8 cellular contexts compared by ENCODE assay signal in the genomic region with DNA sequence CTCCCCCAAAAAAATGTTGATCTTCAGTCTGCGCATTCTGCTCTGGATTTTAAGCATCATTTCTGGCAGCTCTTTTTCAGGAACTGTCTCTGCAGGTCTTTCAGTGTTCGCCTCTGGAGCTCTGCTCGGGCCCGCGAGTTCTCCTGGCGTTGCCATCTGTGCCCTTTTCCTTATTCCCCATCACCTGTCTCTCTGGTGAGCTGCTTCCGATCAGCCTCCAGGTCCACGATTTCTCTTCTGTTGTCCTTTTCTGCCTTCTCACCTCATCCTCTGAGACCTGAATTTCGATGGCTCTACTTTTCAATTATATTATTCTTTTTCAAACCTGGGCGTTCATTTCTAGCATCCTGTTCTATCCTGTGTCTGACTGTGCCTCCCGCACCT. TPM values are rescaled to one million over a fixed set of nuclear protein-coding genes. Genes with fewer than 3 reads are reported as not detected.
DNase-seq lines count a peak whose midpoint lies in the region; ATAC-seq, FAIRE-seq and TF ChIP-seq lines count a peak whose summit lies in the region.

No MANE protein-coding gene starts in this region.

- CTCF ChIA-PET in HEK293 (lab: Yijun Ruan, JAX) = interaction anchor here (1.0 to 1.5 kb wide), 2 partner anchors 13 to 18 kb away, joined by 3 read pairs; no protein-coding TSS in a partner anchor

- POLR2A ChIA-PET in HEK293 (lab: Yijun Ruan, JAX) = no interaction called here

- H3K27ac ChIP-seq in 22Rv1 (peak overlapping the region; percentile 68), HEK293 (ENCODE audit: extremely low read depth, low read depth, low read length) (peak overlapping the region; percentile 47)

- intact Hi-C loops in mucosa of descending colon (cut with DNase I, micrococcal nuclease) = no loop called here

- no peak for TF ChIP-seq CTCF in 22Rv1 (IDR thresholded peaks at IDR 0.05)
- no peak for TF ChIP-seq CTCF in HEK293 (tag by site-specific recombination; IDR thresholded peaks at IDR 0.05)
- no peak for TF ChIP-seq CTCF in bronchial epithelial cell (IDR thresholded peaks at IDR 0.05; ENCODE audit: insufficient read depth, low read length, severe bottlenecking)
- TF ChIP-seq CTCF in mucosa of descending colon (IDR thresholded peaks at IDR 0.05) = no peak

- DNase-seq in bronchial epithelial cell (ENCODE audit: low read depth) (no peak), mucosa of descending colon (peak in 2 of 3 donors; percentile 34 to 36), pons (ENCODE audit: low spot score) (no peak), GM12891 (ENCODE audit: insufficient read length, low spot score) (no peak), COLO829 (ENCODE audit: low spot score) (no peak)
- DNase-seq in activated CD4-positive, CD25-positive, alpha-beta regulatory T cell (lab: John Stamatoyannopoulos, UW) = no peak

- FAIRE-seq in bronchial epithelial cell (lab: Jason Lieb, UNC) (no peak), GM12891 (lab: Jason Lieb, UNC) (no peak)

- H3K9me3 ChIP-seq in HEK293 (ENCODE audit: control insufficient read depth, insufficient read depth, low read depth, low read length) = no peaks in the 10 kb centered on the region
- no peaks in the 10 kb centered on the region for H3K9me3 ChIP-seq in mucosa of descending colon

- TF ChIP-seq POLR2A in GM12891 (IDR thresholded peaks at IDR 0.05; ENCODE audit: low read depth, low read length) = no peak

- no peaks in the 10 kb centered on the region for H3K27me3 ChIP-seq in bronchial epithelial cell (ENCODE audit: control insufficient read depth, insufficient read depth, low read length)

- H3K4me1 ChIP-seq in HEK293 (ENCODE audit: control insufficient read depth, insufficient read depth, low read length) (no peaks in the 10 kb centered on the region), mucosa of descending colon (ENCODE audit: low read depth) (peaks cover 18% of the 10 kb centered on the region)

- ATAC-seq in mucosa of descending colon = peak; percentile 0

- peaks cover 0 to 4% of the 10 kb centered on the region in 2 experiments; a peak in 2 of 3 replicates for H3K36me3 ChIP-seq in HEK293 (ENCODE audit: control insufficient read depth in 2 of 2, insufficient read depth in 1 of 2, low read length in 2 of 2)
- H3K36me3 ChIP-seq in bronchial epithelial cell (ENCODE audit: control insufficient read depth, insufficient read depth, low read length) = no peaks in the 10 kb centered on the region
- peaks cover 3% of the 10 kb centered on the region for H3K36me3 ChIP-seq in mucosa of descending colon (ENCODE audit: low read depth)

- peak overlapping the region; percentile 52 for H3K4me3 ChIP-seq in HEK293 (ENCODE audit: low read depth, low read length)
- peak overlapping the region; percentile 75 for H3K4me3 ChIP-seq in bronchial epithelial cell (ENCODE audit: low read depth, low read length)
- peak overlapping the region; percentile 32 for H3K4me3 ChIP-seq in mucosa of descending colon

TF ChIP-seq in HEK293, 187 proteins besides CTCF, POLR2A, EP300 and RAD21 (continues in another document):
- TF ChIP-seq ZNF426 (tag by site-specific recombination; IDR thresholded peaks at IDR 0.05) (no peak), ZNF830 (tag by site-specific recombination; IDR thresholded peaks at IDR 0.05; ENCODE audit: low read depth) (no peak), ZNF394 (tag by site-specific recombination; IDR thresholded peaks at IDR 0.05; ENCODE audit: borderline replicate concordance) (no peak), SCRT1 (tag by site-specific recombination; IDR thresholded peaks at IDR 0.05; ENCODE audit: borderline replicate concordance) (no peak), ZBTB1 (tag by site-specific recombination; IDR thresholded peaks at IDR 0.05) (no peak), ZNF510 (tag by site-specific recombination; IDR thresholded peaks at IDR 0.05; ENCODE audit: insufficient replicate concordance) (no peak), SETDB1 (IDR thresholded peaks at IDR 0.05; ENCODE audit: insufficient read length, low read length) (no peak), ZNF138 (tag by site-specific recombination; IDR thresholded peaks at IDR 0.05; ENCODE audit: borderline replicate concordance) (no peak), ZNF514 (tag by site-specific recombination; IDR thresholded peaks at IDR 0.05) (no peak), ZNF548 (tag by site-specific recombination; IDR thresholded peaks at IDR 0.05) (no peak), GLI4 (tag by site-specific recombination; IDR thresholded peaks at IDR 0.05) (no peak), ZNF341 (tag by site-specific recombination; IDR thresholded peaks at IDR 0.05; ENCODE audit: low read depth) (no peak), ZSCAN16 (tag by site-specific recombination; IDR thresholded peaks at IDR 0.05) (no peak), ZNF660 (tag by site-specific recombination; IDR thresholded peaks at IDR 0.05) (no peak)
- TF ChIP-seq, protein P1, sequence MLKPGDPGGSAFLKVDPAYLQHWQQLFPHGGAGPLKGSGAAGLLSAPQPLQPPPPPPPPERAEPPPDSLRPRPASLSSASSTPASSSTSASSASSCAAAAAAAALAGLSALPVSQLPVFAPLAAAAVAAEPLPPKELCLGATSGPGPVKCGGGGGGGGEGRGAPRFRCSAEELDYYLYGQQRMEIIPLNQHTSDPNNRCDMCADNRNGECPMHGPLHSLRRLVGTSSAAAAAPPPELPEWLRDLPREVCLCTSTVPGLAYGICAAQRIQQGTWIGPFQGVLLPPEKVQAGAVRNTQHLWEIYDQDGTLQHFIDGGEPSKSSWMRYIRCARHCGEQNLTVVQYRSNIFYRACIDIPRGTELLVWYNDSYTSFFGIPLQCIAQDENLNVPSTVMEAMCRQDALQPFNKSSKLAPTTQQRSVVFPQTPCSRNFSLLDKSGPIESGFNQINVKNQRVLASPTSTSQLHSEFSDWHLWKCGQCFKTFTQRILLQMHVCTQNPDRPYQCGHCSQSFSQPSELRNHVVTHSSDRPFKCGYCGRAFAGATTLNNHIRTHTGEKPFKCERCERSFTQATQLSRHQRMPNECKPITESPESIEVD (tag by site-specific recombination; IDR thresholded peaks at IDR 0.05) = no peak

TF ChIP-seq in GM12891, 5 proteins besides CTCF, POLR2A, EP300 and RAD21:
- TF ChIP-seq TAF1 (IDR thresholded peaks at IDR 0.05; ENCODE audit: low read depth, low read length) (no peak), POU2F2 (IDR thresholded peaks at IDR 0.05; ENCODE audit: low read depth, low read length) (no peak), SPI1 (IDR thresholded peaks at IDR 0.05; ENCODE audit: low read depth, low read length) (no peak), POLR2AphosphoS5 (IDR thresholded peaks at IDR 0.05; ENCODE audit: low read depth, low read length) (no peak)

RNA-seq across cellular contexts. Expression of gene MAP1LC3A, which starts 0.6 kb away (rescaled TPM):
- total RNA-seq in bronchial epithelial cell = 6.6 and 12.7 TPM in 2 replicates
- 10 to 100 TPM; 30.6 to 61.6 (median 47.8) TPM for total RNA-seq in mucosa of descending colon
- polyA plus RNA-seq in GM12891 (2012; ENCODE audit: low read depth, missing spikeins) = 1.7 TPM

RNA-seq across cellular contexts. Expression of gene DYNLRB1, which starts 41.7 kb away (rescaled TPM):
- total RNA-seq in bronchial epithelial cell (12.6 and 34.3 TPM in 2 replicates), mucosa of descending colon (100 to 1,000 TPM; 110 to 137 (median 119) TPM)
- polyA plus RNA-seq in GM12891 (2012; ENCODE audit: low read depth, missing spikeins) = 186 TPM

Comparison
In these comparisons a context has a peak if more than half of its experiments do, and no peak if none do; other contexts are left out.
1. DNase-seq: peak in mucosa of descending colon (2 of 3); none in bronchial epithelial cell (single experiment), activated CD4-positive, CD25-positive, alpha-beta regulatory T cell (0 of 4), pons (single experiment), GM12891 (single experiment) and COLO829 (single experiment).
2. Peak in every context shown above with its lines, with median percentiles within 50 percentile points of each other: H3K4me3 ChIP-seq.